In the genomic region with DNA sequence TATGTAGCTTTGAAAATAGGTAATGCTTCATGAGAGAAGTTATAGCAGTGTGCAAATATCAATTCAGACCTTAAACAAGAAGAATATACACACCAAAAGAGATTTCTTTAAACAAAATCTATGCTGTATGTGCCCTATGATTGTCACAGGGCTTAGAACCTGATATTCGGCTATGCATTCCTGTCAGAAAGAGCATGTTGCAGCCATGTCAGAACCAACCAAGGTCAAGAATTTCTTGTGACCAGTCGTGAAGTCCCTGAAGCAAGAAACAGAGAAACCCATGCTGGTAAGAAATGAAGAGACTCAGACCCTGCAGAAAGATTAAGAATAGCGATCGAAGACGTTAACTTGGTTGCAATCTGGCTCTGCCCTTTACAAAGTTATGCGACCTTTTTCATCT, we compare ENCODE assay signal across 8 cellular contexts.
A peak's percentile ranks its signal among the peaks of the same experiment; 100 is the strongest.
DNase-seq lines count a peak whose midpoint lies in the region; ATAC-seq, FAIRE-seq and TF ChIP-seq lines count a peak whose summit lies in the region.

No MANE protein-coding gene starts in this region.

- H3K9ac ChIP-seq in kidney (ENCODE audit: low read length in 2 of 2): peak overlapping the region in 1 of 2 donors; percentile 59

- H3K27me3 Mint-ChIP-seq in activated T-cell treated with anti-CD3 and anti-CD28 coated beads, Interleukin-2, amount 50 U/mL, for 24 hours: peaks cover 30% of the 10 kb centered on the region
- H3K27me3 Mint-ChIP-seq in activated T-helper 2 cell treated with anti-CD3 and anti-CD28 coated beads, Interferon-gamma antibody, Interleukin-2, Interleukin-4, amounts not matched to agents 10 μg/mL and 5 μg/mL and 100 μg/mL, durations not matched to agents 14 hours and 24 hours and 36 hours (ENCODE audit: low read depth): no peaks in the 10 kb centered on the region

- TF ChIP-seq CTCF in kidney (IDR thresholded peaks at IDR 0.05; ENCODE audit: borderline replicate concordance, extremely low read depth, insufficient read depth) (no peak), RWPE1 (conservative IDR thresholded peaks at IDR 0.05; ENCODE audit: low read depth) (no peak)

- 17% methylated on average over 6 of the region's 6 CpGs for WGBS in thymus

- intact Hi-C loops in activated T-helper 2 cell treated with anti-CD3 and anti-CD28 coated beads, Interferon-gamma antibody, Interleukin-2, Interleukin-4, amounts not matched to agents 10 μg/mL and 5 μg/mL and 100 μg/mL, durations not matched to agents 14 hours and 24 hours and 36 hours (cut with micrococcal nuclease): loop anchor here (5.0 kb wide), 2 partner anchors 196 to 209 kb away; a partner anchor contains a TSS
- intact Hi-C loops in kidney (cut with DNase I): no loop called here

- POLR2A ChIA-PET in RWPE1 (lab: Yijun Ruan, JAX; ENCODE audit: low non-redundant PET): no interaction called here

- peak overlapping the region; percentile 88 for H3K4me3 Mint-ChIP-seq in activated T-cell treated with anti-CD3 and anti-CD28 coated beads, Interleukin-2, amount 50 U/mL, for 24 hours
- peak overlapping the region; percentile 98 for H3K4me3 Mint-ChIP-seq in activated T-helper 2 cell treated with anti-CD3 and anti-CD28 coated beads, Interferon-gamma antibody, Interleukin-2, Interleukin-4, amounts not matched to agents 10 μg/mL and 5 μg/mL and 100 μg/mL, durations not matched to agents 14 hours and 24 hours and 36 hours (ENCODE audit: low read depth)

- H3K4me3 ChIP-seq in kidney (ENCODE audit: low read length in 2 of 2): peak overlapping the region; percentile 85 to 91
- peak overlapping the region; percentile 77 for H3K4me3 ChIP-seq in thymus (ENCODE audit: low read length)

- H3K27me3 ChIP-seq in thymus (ENCODE audit: control insufficient read depth, insufficient read depth): no peaks in the 10 kb centered on the region

- FAIRE-seq in kidney (lab: Jason Lieb, UNC): no peak

- H3K4me1 Mint-ChIP-seq in activated T-cell treated with anti-CD3 and anti-CD28 coated beads, Interleukin-2, amount 50 U/mL, for 24 hours (ENCODE audit: low read depth): peaks cover 23% of the 10 kb centered on the region
- peaks cover 7% of the 10 kb centered on the region for H3K4me1 Mint-ChIP-seq in activated T-helper 2 cell treated with anti-CD3 and anti-CD28 coated beads, Interferon-gamma antibody, Interleukin-2, Interleukin-4, amounts not matched to agents 10 μg/mL and 5 μg/mL and 100 μg/mL, durations not matched to agents 14 hours and 24 hours and 36 hours (ENCODE audit: low read depth)

- H3K36me3 ChIP-seq in kidney (ENCODE audit: control insufficient read depth in 1 of 2, insufficient read depth in 2 of 2, low read length in 2 of 2): no peaks in the 10 kb centered on the region
- H3K36me3 ChIP-seq in thymus (ENCODE audit: control insufficient read depth, insufficient read depth): no peaks in the 10 kb centered on the region

- H3K4me1 ChIP-seq in kidney (ENCODE audit: control insufficient read depth in 1 of 2, insufficient read depth in 1 of 2, low read depth in 1 of 2, low read length in 2 of 2) (no peaks in the 10 kb centered on the region), thymus (ENCODE audit: control insufficient read depth, insufficient read depth, low read length) (no peaks in the 10 kb centered on the region)

- H3K36me3 Mint-ChIP-seq in activated T-cell treated with anti-CD3 and anti-CD28 coated beads, Interleukin-2, amount 50 U/mL, for 24 hours (ENCODE audit: low read depth): peaks cover 16% of the 10 kb centered on the region
- H3K36me3 Mint-ChIP-seq in activated T-helper 2 cell treated with anti-CD3 and anti-CD28 coated beads, Interferon-gamma antibody, Interleukin-2, Interleukin-4, amounts not matched to agents 10 μg/mL and 5 μg/mL and 100 μg/mL, durations not matched to agents 14 hours and 24 hours and 36 hours (ENCODE audit: low read depth): peaks cover 10% of the 10 kb centered on the region

- DNase-seq in activated T-cell treated with anti-CD3 and anti-CD28 coated beads, Interleukin-2, amount 50 U/mL, for 24 hours: no peak
- DNase-seq in activated T-cell treated with anti-CD3 and anti-CD28 coated beads, Interleukin-2, amount 50 U/mL, for 48 hours: no peak
- DNase-seq in activated T-helper 2 cell treated with anti-CD3 and anti-CD28 coated beads, Interferon-gamma antibody, Interleukin-2, Interleukin-4, amounts not matched to agents 10 μg/mL and 5 μg/mL and 100 μg/mL, durations not matched to agents 14 hours and 24 hours and 36 hours (ENCODE audit: low spot score): no peak
- DNase-seq in kidney: no peak
- DNase-seq in RWPE1 (ENCODE audit: low spot score): no peak

- ATAC-seq in GM21447 (IDR thresholded peaks at IDR 0.05; ENCODE audit: unreplicated experiment) (no peak), HG02571 (IDR thresholded peaks at IDR 0.05; ENCODE audit: unreplicated experiment) (no peak)

- CTCF ChIA-PET in RWPE1 (lab: Yijun Ruan, JAX): no interaction called here

- H3K27ac ChIP-seq in kidney (ENCODE audit: low read depth in 2 of 2, low read length in 2 of 2): peak overlapping the region in 1 of 2 donors; percentile 4
- H3K27ac ChIP-seq in thymus (ENCODE audit: low read depth): no peak overlapping the region
- H3K27ac ChIP-seq in RWPE1: no peak overlapping the region

- peaks cover under 1% of the 10 kb centered on the region for H3K9me3 Mint-ChIP-seq in activated T-cell treated with anti-CD3 and anti-CD28 coated beads, Interleukin-2, amount 50 U/mL, for 24 hours
- peaks cover 6% of the 10 kb centered on the region for H3K9me3 Mint-ChIP-seq in activated T-helper 2 cell treated with anti-CD3 and anti-CD28 coated beads, Interferon-gamma antibody, Interleukin-2, Interleukin-4, amounts not matched to agents 10 μg/mL and 5 μg/mL and 100 μg/mL, durations not matched to agents 14 hours and 24 hours and 36 hours

- no peak overlapping the region for H3K27ac Mint-ChIP-seq in activated T-cell treated with anti-CD3 and anti-CD28 coated beads, Interleukin-2, amount 50 U/mL, for 24 hours
- H3K27ac Mint-ChIP-seq in activated T-helper 2 cell treated with anti-CD3 and anti-CD28 coated beads, Interferon-gamma antibody, Interleukin-2, Interleukin-4, amounts not matched to agents 10 μg/mL and 5 μg/mL and 100 μg/mL, durations not matched to agents 14 hours and 24 hours and 36 hours: no peak overlapping the region

- H3K9me3 ChIP-seq in kidney (ENCODE audit: control insufficient read depth in 1 of 2, low read length in 2 of 2) (no peaks in the 10 kb centered on the region), thymus (ENCODE audit: control insufficient read depth) (no peaks in the 10 kb centered on the region)
